ENCODE assay signal across 2 cellular contexts in the genomic region with DNA sequence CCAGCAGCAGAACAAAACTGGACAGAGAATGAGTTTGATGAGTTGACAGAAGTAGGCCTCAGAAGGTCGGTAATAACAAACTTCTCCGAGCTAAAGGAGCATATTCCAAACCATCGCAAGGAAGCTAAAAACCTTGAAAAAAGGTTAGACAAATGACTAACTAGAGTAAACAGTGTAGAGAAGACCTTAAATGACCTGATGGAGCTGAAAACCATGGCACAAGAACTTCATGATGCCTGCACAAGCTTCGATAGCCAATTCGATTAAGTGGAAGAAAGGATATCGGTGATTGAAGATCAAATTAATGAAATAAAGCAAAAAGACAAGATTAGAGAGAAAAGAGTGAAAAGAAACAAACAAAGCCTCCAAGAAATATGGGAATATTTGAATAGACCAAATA. TPM values are rescaled to one million over a fixed set of nuclear protein-coding genes. Genes with fewer than 3 reads are reported as not detected.
"Had no signal": no experiment of that assay in that cellular context is flagged by ENCODE, and none has a peak within 500 bp of the region (broad histone marks: within the 10 kb centered on the region; RNA-seq: fewer than 3 reads in every experiment).

No MANE protein-coding gene starts in this region.

RNA-seq across cellular contexts. Expression of gene PARVA, which starts 10.3 kb away (rescaled TPM):
- total RNA-seq: natural killer cell treated with Interleukin-12 subunit alpha and Interleukin-12 subunit beta and Interleukin-15 and Interleukin-18, amount 100 ng/mL, for 72 hours had no signal
- polyA plus RNA-seq: immature natural killer cell had no signal
